Comparison of ENCODE assay signal across 2 cellular contexts in genomic region chr11:17481905-17482304, GRCh38.
TF ChIP-seq lines count a peak whose summit lies in the region.

No MANE protein-coding gene starts in this region.

TF ChIP-seq in H1, 55 proteins besides CTCF, POLR2A, EP300 and RAD21:
- TF ChIP-seq KDM1A (IDR thresholded peaks at IDR 0.05; ENCODE audit: borderline replicate concordance, low read length): no peak

TF ChIP-seq in HepG2, 621 proteins besides CTCF, POLR2A, EP300 and RAD21:
- TF ChIP-seq ZNF552 (CRISPR knock-in tag; IDR thresholded peaks at IDR 0.05; ENCODE audit: borderline replicate concordance) (no peak), ZNF615 (CRISPR knock-in tag; IDR thresholded peaks at IDR 0.05; ENCODE audit: borderline replicate concordance) (no peak), TEAD3 (CRISPR knock-in tag; optimal IDR thresholded peaks at IDR 0.05; ENCODE audit: borderline replicate concordance) (no peak), HNF4A (CRISPR knock-in tag; IDR thresholded peaks at IDR 0.05) (peak; percentile 29; the same call in 1 of the 2 replicates), ZNF205 (CRISPR knock-in tag; IDR thresholded peaks at IDR 0.05) (no peak), RARA (CRISPR knock-in tag; IDR thresholded peaks at IDR 0.05) (no peak), ZNF720 (CRISPR knock-in tag; IDR thresholded peaks at IDR 0.05) (no peak), ZBTB38 (CRISPR knock-in tag; IDR thresholded peaks at IDR 0.05) (no peak)
